17 cellular contexts compared by ENCODE assay signal in genomic region chr2:10224734-10225133, GRCh38.
A peak's percentile ranks its signal among the peaks of the same experiment; 100 is the strongest.
DNase-seq lines count a peak whose midpoint lies in the region; ATAC-seq and TF ChIP-seq lines count a peak whose summit lies in the region.
"Had no signal": no experiment of that assay in that cellular context is flagged by ENCODE, and none has a peak within 500 bp of the region (broad histone marks: within the 10 kb centered on the region; RNA-seq: fewer than 3 reads in every experiment).

No MANE protein-coding gene starts in this region.

- 91 to 98% (median 94%) methylated on average over 5 to 7 of the region's 7 CpGs for WGBS in spleen, 5 donors
- 94 to 96% methylated on average over 7 of the region's 7 CpGs for WGBS in heart right ventricle, 2 donors

- no peak for TF ChIP-seq POLR2A in spleen (IDR thresholded peaks at IDR 0.05)

- H3K4me3 ChIP-seq in Caco-2 (ENCODE audit: low read depth, low read length) (no peak overlapping the region), spleen (no peak overlapping the region), heart right ventricle (no peak overlapping the region)
- H3K4me3 ChIP-seq: GM23248, HAP-1 had no signal

- H3K36me3 ChIP-seq in Caco-2 (ENCODE audit: control insufficient read depth, insufficient read depth, low read length), result no peaks in the 10 kb centered on the region
- H3K36me3 ChIP-seq in spleen, result no peaks in the 10 kb centered on the region
- H3K36me3 ChIP-seq in heart right ventricle, result no peaks in the 10 kb centered on the region
- H3K36me3 ChIP-seq: BE2C, HAP-1 had no signal

- H3K4me3 Mint-ChIP-seq in Caco-2 (ENCODE audit: unreplicated experiment) (no peak overlapping the region), chondrocyte (ENCODE audit: unreplicated experiment) (no peak overlapping the region), neural crest cell (no peak overlapping the region)
- H3K4me3 Mint-ChIP-seq: CD4-positive, alpha-beta T cell had no signal

- CTCF ChIA-PET in Caco-2 (lab: Charles Lee), result interaction anchor here (0.6 to 1.6 kb wide), 4 partner anchors 15 to 210 kb away, joined by 3 to 9 read pairs (median 4); no protein-coding TSS in a partner anchor

- DNase-seq in Caco-2 (peak in 1 of 2 experiments; percentile 34), chondrocyte (ENCODE audit: low spot score) (peak; percentile 65), neural crest cell (ENCODE audit: low read depth, low spot score) (no peak), spleen (peak; percentile 58), NCI-H446 (lab: John Stamatoyannopoulos, UW) (no peak), heart right ventricle (no peak), GM19238 (ENCODE audit: insufficient read length, low spot score) (no peak)
- DNase-seq: ACHN, BE2C, C1 segment of cervical spinal cord, DMS79, GDM1, GM23248 had no signal

- H3K4me1 Mint-ChIP-seq in Caco-2 (ENCODE audit: low read depth, unreplicated experiment) (peaks cover 54% of the 10 kb centered on the region), chondrocyte (ENCODE audit: low read depth) (peaks cover 12% of the 10 kb centered on the region), neural crest cell (peaks cover 68% of the 10 kb centered on the region)

- H3K27ac Mint-ChIP-seq in Caco-2 (ENCODE audit: unreplicated experiment) (peak overlapping the region; percentile 83), chondrocyte (ENCODE audit: unreplicated experiment) (no peak overlapping the region), neural crest cell (ENCODE audit: unreplicated experiment) (peak overlapping the region; percentile 11)
- H3K27ac Mint-ChIP-seq: CD4-positive, alpha-beta T cell had no signal

- no TSS peak for BruUV-seq in Caco-2 (replicated peaks; lab: Mats Ljungman, UMichigan)

- H3K27me3 Mint-ChIP-seq in Caco-2 (ENCODE audit: insufficient read depth, unreplicated experiment), result no peaks in the 10 kb centered on the region
- peaks cover 12% of the 10 kb centered on the region for H3K27me3 Mint-ChIP-seq in chondrocyte (ENCODE audit: low read depth)
- peaks cover 3% of the 10 kb centered on the region for H3K27me3 Mint-ChIP-seq in neural crest cell (ENCODE audit: low read depth)
- H3K27me3 Mint-ChIP-seq: CD4-positive, alpha-beta T cell had no signal

- POLR2A ChIA-PET in Caco-2 (lab: Charles Lee), result no interaction called here

- H3K36me3 Mint-ChIP-seq in Caco-2 (ENCODE audit: insufficient read depth, unreplicated experiment), result no peaks in the 10 kb centered on the region
- H3K36me3 Mint-ChIP-seq in chondrocyte (ENCODE audit: low read depth), result no peaks in the 10 kb centered on the region
- H3K36me3 Mint-ChIP-seq in neural crest cell (ENCODE audit: low read depth), result no peaks in the 10 kb centered on the region

- H3K9me3 Mint-ChIP-seq in Caco-2 (ENCODE audit: unreplicated experiment) (no peaks in the 10 kb centered on the region), chondrocyte (ENCODE audit: low read depth) (no peaks in the 10 kb centered on the region), neural crest cell (no peaks in the 10 kb centered on the region)
- H3K9me3 Mint-ChIP-seq: CD4-positive, alpha-beta T cell had no signal

- no peaks in the 10 kb centered on the region for H3K9me3 ChIP-seq in Caco-2
- no peaks in the 10 kb centered on the region for H3K9me3 ChIP-seq in spleen
- no peaks in the 10 kb centered on the region for H3K9me3 ChIP-seq in heart right ventricle
- H3K9me3 ChIP-seq: BE2C, HAP-1 had no signal

- intact Hi-C loops in Caco-2 (cut with micrococcal nuclease; ENCODE audit: unreplicated experiment), result loop anchor here (2.0 to 10.0 kb wide), 3 partner anchors 60 to 184 kb away; no protein-coding TSS in a partner anchor
- intact Hi-C loops in spleen (cut with DNase I; ENCODE audit: low total_unique reads), result no loop called here
- intact Hi-C loops in heart right ventricle (cut with DNase I), result no loop called here

- ATAC-seq in heart right ventricle (no peak), HG03565 (IDR thresholded peaks at IDR 0.05; ENCODE audit: unreplicated experiment) (no peak)

- H3K4me1 ChIP-seq in Caco-2 (peaks cover 54% of the 10 kb centered on the region), spleen (peaks cover 0 to 10% (median 2%) of the 10 kb centered on the region in 6 donors), heart right ventricle (peaks cover 0 to 40% (median 5%) of the 10 kb centered on the region in 9 donors)
- H3K4me1 ChIP-seq: BE2C had no signal

- TF ChIP-seq CTCF in Caco-2 (IDR thresholded peaks at IDR 0.05; ENCODE audit: insufficient read depth in 1 of 2, low read depth in 1 of 2, low read length in 1 of 2, severe bottlenecking in 1 of 2, unreplicated experiment in 1 of 2), result no peak
- no peak for TF ChIP-seq CTCF in chondrocyte (IDR thresholded peaks at IDR 0.05)
- no peak for TF ChIP-seq CTCF in neural crest cell (conservative IDR thresholded peaks at IDR 0.05)
- TF ChIP-seq CTCF in spleen (IDR thresholded peaks at IDR 0.05 in 8 of 11, conservative IDR thresholded peaks at IDR 0.05 in 3 of 11), result no peak
- no peak for TF ChIP-seq CTCF in heart right ventricle (IDR thresholded peaks at IDR 0.05)

- H3K27ac ChIP-seq in spleen (no peak overlapping the region), heart right ventricle (no peak overlapping the region)
- H3K27ac ChIP-seq: GM23248, HL-60 had no signal

- H3K27me3 ChIP-seq in Caco-2 (replicated peaks; ENCODE audit: control insufficient read depth, insufficient read depth, low read length), result no peaks in the 10 kb centered on the region
- peaks cover 0 to 14% (median 0%) of the 10 kb centered on the region in 7 donors for H3K27me3 ChIP-seq in spleen (replicated peaks in 1 of 7)
- peaks cover 0 to 9% (median 0%) of the 10 kb centered on the region in 7 donors for H3K27me3 ChIP-seq in heart right ventricle
- H3K27me3 ChIP-seq: BE2C had no signal

Comparison
In these comparisons a context has a peak if more than half of its experiments do, and no peak if none do; other contexts are left out.
1. DNase-seq: peak in chondrocyte (single experiment) and spleen (single experiment); none in neural crest cell (single experiment), NCI-H446 (0 of 2), heart right ventricle (0 of 2) and GM19238 (single experiment).